Comparison of ENCODE assay signal across 27 cellular contexts in genomic region chr19:5341981-5342380, GRCh38. TPM values are rescaled to one million over a fixed set of nuclear protein-coding genes. Genes with fewer than 3 reads are reported as not detected.
DNase-seq lines count a peak whose midpoint lies in the region; ATAC-seq and TF ChIP-seq lines count a peak whose summit lies in the region.
"Had no signal": no experiment of that assay in that cellular context is flagged by ENCODE, and none has a peak within 500 bp of the region (broad histone marks: within the 10 kb centered on the region; RNA-seq: fewer than 3 reads in every experiment).

No MANE protein-coding gene starts in this region.

- no peak for TF ChIP-seq POLR2A in IMR-90 (IDR thresholded peaks at IDR 0.05; ENCODE audit: low read depth, low read length)

- no peak overlapping the region for H2AK9ac ChIP-seq in IMR-90 (replicated peaks; ENCODE audit: low read depth, low read length, poor library complexity)

- no peak overlapping the region for H3K27ac Mint-ChIP-seq in CD8-positive, alpha-beta T cell
- H3K27ac Mint-ChIP-seq in effector memory CD8-positive, alpha-beta T cell = no peak overlapping the region
- H3K27ac Mint-ChIP-seq in osteocyte (ENCODE audit: unreplicated experiment) = no peak overlapping the region
- H3K27ac Mint-ChIP-seq: memory B cell had no signal

- no peaks in the 10 kb centered on the region for H3K36me3 Mint-ChIP-seq in CD8-positive, alpha-beta T cell
- peaks cover 2% of the 10 kb centered on the region for H3K36me3 Mint-ChIP-seq in effector memory CD8-positive, alpha-beta T cell (ENCODE audit: insufficient read depth)
- H3K36me3 Mint-ChIP-seq in osteocyte (ENCODE audit: unreplicated experiment) = no peaks in the 10 kb centered on the region
- H3K36me3 Mint-ChIP-seq: memory B cell had no signal

- no peak for TF ChIP-seq RAD21 in IMR-90 (IDR thresholded peaks at IDR 0.05; ENCODE audit: low read length)

- BruUV-seq in IMR-90 (replicated peaks; lab: Mats Ljungman, UMichigan) = no TSS peak

- intact Hi-C loops in CD8-positive, alpha-beta T cell (cut with DNase I, micrococcal nuclease) = no loop called here
- intact Hi-C loops in IMR-90 (cut with micrococcal nuclease) = loop anchor here (10.0 kb wide), 1 partner anchor 167 kb away; no protein-coding TSS in a partner anchor

- no peak overlapping the region for H3K23ac ChIP-seq in IMR-90 (ENCODE audit: low read depth, low read length)

- no peak overlapping the region for H4K8ac ChIP-seq in IMR-90 (ENCODE audit: low read depth in 2 of 2, low read length in 2 of 2)

- no peaks in the 10 kb centered on the region for H3K9me3 Mint-ChIP-seq in CD8-positive, alpha-beta T cell
- H3K9me3 Mint-ChIP-seq in effector memory CD8-positive, alpha-beta T cell = no peaks in the 10 kb centered on the region
- peaks cover under 1% of the 10 kb centered on the region for H3K9me3 Mint-ChIP-seq in osteocyte (ENCODE audit: unreplicated experiment)

- 0 out of 2 replicates have a peak, but pooled peaks cover 4% of the 10 kb centered on the region for H3K9me1 ChIP-seq in IMR-90 (ENCODE audit: insufficient read depth, low read length)

- H4K5ac ChIP-seq in IMR-90 (ENCODE audit: low read depth, low read length) = no peak overlapping the region

- WGBS in IMR-90 (ENCODE audit: extremely low coverage in 2 of 2, insufficient read length in 1 of 2), 2 experiments = 92% methylated on average over 2 of the region's 4 CpGs; no CpG with 5 or more reads in 1 of the 2 experiments

- no peaks in the 10 kb centered on the region for H3K36me3 ChIP-seq in CD8-positive, alpha-beta T cell (ENCODE audit: insufficient read depth, low read length)
- H3K36me3 ChIP-seq in IMR-90 (ENCODE audit: control insufficient read depth, insufficient read depth, low read length) = no peaks in the 10 kb centered on the region
- H3K36me3 ChIP-seq: pancreas, transverse colon had no signal

- H3K27me3 ChIP-seq in CD8-positive, alpha-beta T cell (ENCODE audit: insufficient read depth, low read length) = peaks cover 17% of the 10 kb centered on the region
- H3K27me3 ChIP-seq in IMR-90 (ENCODE audit: control insufficient read depth, insufficient read depth, low read length) = peaks cover 5% of the 10 kb centered on the region; the same call in 1 of the 2 replicates
- H3K27me3 ChIP-seq: pancreas had no signal

- H3K4me3 ChIP-seq in CD8-positive, alpha-beta T cell (ENCODE audit: low read depth, low read length) = no peak overlapping the region
- H3K4me3 ChIP-seq in IMR-90 (ENCODE audit: insufficient read depth, low read depth, low read length) (no peak overlapping the region), coronary artery (no peak overlapping the region)
- H3K4me3 ChIP-seq: body of pancreas, GM23248, pancreas, transverse colon had no signal

- no peak for TF ChIP-seq CTCF in CD8-positive, alpha-beta T cell (IDR thresholded peaks at IDR 0.05)
- no peak for TF ChIP-seq CTCF in IMR-90 (conservative IDR thresholded peaks at IDR 0.05; ENCODE audit: low read depth, low read length)
- TF ChIP-seq CTCF in osteocyte (IDR thresholded peaks at IDR 0.05) = no peak
- no peak for TF ChIP-seq CTCF in coronary artery (IDR thresholded peaks at IDR 0.05)

- dilution Hi-C loops in IMR-90 (cut with HindIII; ENCODE audit: low sequenced_read_pairs, unreplicated experiment) = no loop called here

- peaks cover 14% of the 10 kb centered on the region for H3K4me1 ChIP-seq in CD8-positive, alpha-beta T cell (ENCODE audit: insufficient read depth, low read length)
- peaks cover 6% of the 10 kb centered on the region for H3K4me1 ChIP-seq in IMR-90 (ENCODE audit: control insufficient read depth, insufficient read depth, low read length)

- H2BK15ac ChIP-seq in IMR-90 (ENCODE audit: low read depth, low read length) = no peak overlapping the region

- in situ Hi-C loops in IMR-90 (cut with MboI; ENCODE audit: low sequenced_read_pairs) = no loop called here
- in situ Hi-C loops in ACHN (cut with HindIII; ENCODE audit: low pct_ligation_motif_present, low pct_unique_long_range_greater_than_20kb, low sequenced_read_pairs) = no loop called here

- H3K4me2 ChIP-seq in IMR-90 (ENCODE audit: low read depth, low read length) = no peak overlapping the region

- no peak overlapping the region for H3K9ac ChIP-seq in IMR-90 (ENCODE audit: low read depth, low read length)
- H3K9ac ChIP-seq: GM23248 had no signal

- POLR2A ChIA-PET in CD8-positive, alpha-beta T cell (lab: Charles Lee) = no interaction called here
- POLR2A ChIA-PET in IMR-90 (lab: Charles Lee; ENCODE audit: unreplicated experiment) = no interaction called here

- peaks cover 16% of the 10 kb centered on the region for H3K4me1 Mint-ChIP-seq in CD8-positive, alpha-beta T cell (ENCODE audit: low read depth)
- H3K4me1 Mint-ChIP-seq in effector memory CD8-positive, alpha-beta T cell (ENCODE audit: low read depth in 2 of 2) = peaks cover 5 to 6% of the 10 kb centered on the region in 2 donors
- peaks cover 20% of the 10 kb centered on the region for H3K4me1 Mint-ChIP-seq in osteocyte (ENCODE audit: unreplicated experiment)

- no peak overlapping the region for H3K18ac ChIP-seq in IMR-90 (ENCODE audit: low read depth, low read length)

- no peak overlapping the region for H2AK5ac ChIP-seq in IMR-90 (ENCODE audit: low read depth, low read length)

- H3K79me1 ChIP-seq in IMR-90 (ENCODE audit: low read depth in 1 of 2, low read length in 2 of 2) = peaks cover 3 to 5% of the 10 kb centered on the region in 2 experiments; a peak in 1 of 4 replicates

- CTCF ChIA-PET in CD8-positive, alpha-beta T cell (lab: Charles Lee) = no interaction called here
- CTCF ChIA-PET in IMR-90 (lab: Yijun Ruan, JAX) = no interaction called here

- no peak overlapping the region for H3K27ac ChIP-seq in CD8-positive, alpha-beta T cell (ENCODE audit: low read depth, low read length)
- H3K27ac ChIP-seq in IMR-90 (ENCODE audit: insufficient read depth, low read length) = no peak overlapping the region
- no peak overlapping the region for H3K27ac ChIP-seq in coronary artery
- H3K27ac ChIP-seq: body of pancreas, C4-2B, GM23248, HL-60, pancreas, transverse colon had no signal

- H3K4me3 Mint-ChIP-seq in CD8-positive, alpha-beta T cell = peak overlapping the region; percentile 69
- H3K4me3 Mint-ChIP-seq in effector memory CD8-positive, alpha-beta T cell = peak overlapping the region; percentile 68 to 72
- H3K4me3 Mint-ChIP-seq in osteocyte (ENCODE audit: unreplicated experiment) = peak overlapping the region; percentile 32

- no peak overlapping the region for H3K56ac ChIP-seq in IMR-90 (ENCODE audit: extremely low read depth, insufficient read depth, low read length)

- H2BK5ac ChIP-seq in IMR-90 (ENCODE audit: low read depth, low read length, poor library complexity, severe bottlenecking) = no peak overlapping the region

- no peak overlapping the region for H2BK20ac ChIP-seq in IMR-90 (ENCODE audit: low read depth, low read length)

- H3K4ac ChIP-seq in IMR-90 (ENCODE audit: low read depth, low read length) = no peak overlapping the region

- H2AFZ ChIP-seq in IMR-90 (replicated peaks; ENCODE audit: low read length, poor library complexity) = peak overlapping the region; percentile 13

- H4K91ac ChIP-seq in IMR-90 (ENCODE audit: insufficient read depth, low read depth, low read length) = no peak overlapping the region

- no peak for DNase-seq in CD8-positive, alpha-beta T cell
- DNase-seq in IMR-90 (no peak), osteocyte (ENCODE audit: extremely low spot score, unreplicated experiment) (no peak), NCI-H1417 (lab: John Stamatoyannopoulos, UW) (no peak), ACHN (no peak), coronary artery (ENCODE audit: low spot score) (no peak)
- no peak for DNase-seq in effector memory CD8-positive, alpha-beta T cell
- DNase-seq: activated CD4-positive, alpha-beta T cell treated with anti-CD3 and anti-CD28 coated beads, Interleukin-2, amount 50 U/mL, for 4 hours; activated CD4-positive, CD25-positive, alpha-beta regulatory T cell; activated CD8-positive, alpha-beta memory T cell treated with anti-CD3 and anti-CD28 coated beads, Interleukin-2, amount 50 U/mL, for 48 hours; activated effector memory CD4-positive, alpha-beta T cell treated with anti-CD3 and anti-CD28 coated beads, Interleukin-2, amount 50 U/mL, for 16 hours; body of pancreas; DMS153; NCI-H1092 treated with DMSO at 0.1 percent for 48 hours; NCI-H187 treated with DMSO at 0.1 percent for 48 hours; NCI-H526; pancreas; SHP77 treated with DMSO at 0.1 percent for 48 hours; stimulated activated CD4-positive, alpha-beta T cell treated with anti-CD3 and anti-CD28 coated beads, Interleukin-2, amount 100 ng/mL, for 24 hours; T1000; transverse colon had no signal

- no peak overlapping the region for H2BK120ac ChIP-seq in IMR-90 (ENCODE audit: low read depth, low read length)

- peaks cover 15% of the 10 kb centered on the region for H4K20me1 ChIP-seq in IMR-90 (ENCODE audit: insufficient read depth, low read length)

- H3K9me3 ChIP-seq in CD8-positive, alpha-beta T cell (ENCODE audit: low read length) = no peaks in the 10 kb centered on the region
- H3K9me3 ChIP-seq in IMR-90 (ENCODE audit: control insufficient read depth, insufficient read depth, low read length) = no peaks in the 10 kb centered on the region
- H3K9me3 ChIP-seq: body of pancreas, pancreas, transverse colon had no signal

- ATAC-seq in CD8-positive, alpha-beta T cell = no peak
- no peak for ATAC-seq in IMR-90 (ENCODE audit: low read depth)
- no peak for ATAC-seq in effector memory CD8-positive, alpha-beta T cell (replicated peaks)
- ATAC-seq: body of pancreas, left lobe of liver, Panc1, pancreas had no signal

- no peak overlapping the region for H3K14ac ChIP-seq in IMR-90 (replicated peaks; ENCODE audit: low read depth, low read length)

- H3K27me3 Mint-ChIP-seq in CD8-positive, alpha-beta T cell (ENCODE audit: low read depth) = peaks cover 32% of the 10 kb centered on the region
- peaks cover 43 to 54% of the 10 kb centered on the region in 2 donors for H3K27me3 Mint-ChIP-seq in effector memory CD8-positive, alpha-beta T cell
- peaks cover 22% of the 10 kb centered on the region for H3K27me3 Mint-ChIP-seq in osteocyte (ENCODE audit: unreplicated experiment)

TF ChIP-seq in IMR-90, 13 proteins besides CTCF, POLR2A, EP300 and RAD21:
- no peak for TF ChIP-seq MAZ (IDR thresholded peaks at IDR 0.05; ENCODE audit: borderline replicate concordance, low read depth, low read length)

RNA-seq across cellular contexts. Expression of gene PTPRS, which starts 1.4 kb away (rescaled TPM):
- total RNA-seq in CD8-positive, alpha-beta T cell = 1 to 10 TPM; 4.7 to 4.8 TPM
- total RNA-seq in IMR-90 (2012; rRNA removed) (40.1 and 43.3 TPM in 2 replicates), osteocyte (182 and 185 TPM in 2 replicates)
- polyA plus RNA-seq in IMR-90 (2012; rRNA removed) = 51.9 and 56.5 TPM in 2 replicates
- 38.6 and 74.6 TPM in 2 replicates for polyA plus RNA-seq in IMR-90 (2012; cell fraction: cytosol; rRNA removed)
- 97.2 and 218 TPM in 2 replicates for polyA plus RNA-seq in IMR-90 (2012; cell fraction: nucleus; rRNA removed; ENCODE audit: low replicate concordance)
